ENCODE assay signal across 8 cellular contexts in genomic region chr20:63736893-63737689, GRCh38. TPM values are rescaled to one million over a fixed set of nuclear protein-coding genes. Genes with fewer than 3 reads are reported as not detected.
A peak's percentile ranks its signal among the peaks of the same experiment; 100 is the strongest.
DNase-seq lines count a peak whose midpoint lies in the region; ATAC-seq and TF ChIP-seq lines count a peak whose summit lies in the region.

No MANE protein-coding gene starts in this region.

- no peak overlapping the region for H3K23ac ChIP-seq in H9 (ENCODE audit: insufficient read length, low read depth, low read length)

- no peak overlapping the region for H2BK12ac ChIP-seq in H9 (ENCODE audit: insufficient read length, low read depth, low read length)

- no peak overlapping the region for H2AFZ ChIP-seq in H9 (ENCODE audit: low read length)

- H3K23me2 ChIP-seq in H9 (ENCODE audit: insufficient read length, low read depth, low read length, poor library complexity, severe bottlenecking): peaks cover 9% of the 10 kb centered on the region

- peaks cover 9 to 18% (median 10%) of the 10 kb centered on the region in 3 experiments; a peak in 6 of 7 replicates for H3K36me3 Mint-ChIP-seq in H9 (ENCODE audit: insufficient read depth in 1 of 3, low read depth in 3 of 3)
- peaks cover 11% of the 10 kb centered on the region for H3K36me3 Mint-ChIP-seq in activated CD4-positive, alpha-beta T cell treated with anti-CD3 and anti-CD28 coated beads for 36 hours (ENCODE audit: low read depth)
- peaks cover 23% of the 10 kb centered on the region for H3K36me3 Mint-ChIP-seq in stimulated activated effector memory CD8-positive, alpha-beta T cell treated with anti-CD3 and anti-CD28 coated beads, Interleukin-12 subunit alpha, Interleukin-12 subunit beta, amount 100 ng/mL, for 72 hours

- no peak overlapping the region for H3K4ac ChIP-seq in H9 (ENCODE audit: low read depth, low read length)

- H3K4me3 ChIP-seq in epithelial cell of esophagus (ENCODE audit: low read length) (no peak overlapping the region), thyroid gland (replicated peaks in 1 of 3) (no peak overlapping the region)

- intact Hi-C loops in activated CD4-positive, alpha-beta T cell treated with anti-CD3 and anti-CD28 coated beads for 36 hours (cut with DNase I, micrococcal nuclease): loop anchor here (1.0 to 10.0 kb wide), 6 partner anchors 40 to 300 kb away; partner anchors contain the start of genes C20orf204 (in 1 of the 2), SAMD10 (in 1 of the 2) and TNFRSF6B (in 1 of the 2)
- intact Hi-C loops in thyroid gland (cut with DNase I): no loop called here

- H3K79me1 ChIP-seq in H9 (ENCODE audit: insufficient read depth, low read depth, low read length, poor library complexity, severe bottlenecking): no peaks in the 10 kb centered on the region

- no peaks in the 10 kb centered on the region for H3K9me3 Mint-ChIP-seq in H9
- H3K9me3 Mint-ChIP-seq in activated CD4-positive, alpha-beta T cell treated with anti-CD3 and anti-CD28 coated beads for 36 hours (ENCODE audit: low read depth): no peaks in the 10 kb centered on the region
- no peaks in the 10 kb centered on the region for H3K9me3 Mint-ChIP-seq in stimulated activated effector memory CD8-positive, alpha-beta T cell treated with anti-CD3 and anti-CD28 coated beads, Interleukin-12 subunit alpha, Interleukin-12 subunit beta, amount 100 ng/mL, for 72 hours

- no peak for TF ChIP-seq CTCF in H9 (conservative IDR thresholded peaks at IDR 0.05)
- no peak for TF ChIP-seq CTCF in epithelial cell of esophagus (IDR thresholded peaks at IDR 0.05; ENCODE audit: insufficient read depth, low read depth, low read length, missing control alignments)
- TF ChIP-seq CTCF in thyroid gland (IDR thresholded peaks at IDR 0.05): no peak

- peaks cover 14 to 25% of the 10 kb centered on the region in 2 donors for H3K36me3 ChIP-seq in thyroid gland

- POLR2A ChIA-PET in activated CD4-positive, alpha-beta T cell treated with anti-CD3 and anti-CD28 coated beads for 36 hours (lab: Charles Lee): interaction anchor here (0.5 to 1.7 kb wide), 3 partner anchors 10 to 30 kb away, joined by 3 to 10 read pairs (median 3); partner anchors contain the start of genes ARFRP1 and ZGPAT

- no peak overlapping the region for H2BK5ac ChIP-seq in H9 (ENCODE audit: insufficient read length, low read length)

- no peak overlapping the region for H3K9ac ChIP-seq in H9 (ENCODE audit: extremely low read depth, insufficient read length, low read length)

- no peak overlapping the region for H4K91ac ChIP-seq in H9 (ENCODE audit: insufficient read length, low read depth, low read length)

- H3K9me3 ChIP-seq in H9 (ENCODE audit: control insufficient read depth, low read depth, low read length) (no peaks in the 10 kb centered on the region), thyroid gland (no peaks in the 10 kb centered on the region)

- H3K27ac ChIP-seq in H9 (ENCODE audit: insufficient read length, low read depth, low read length) (no peak overlapping the region), thyroid gland (no peak overlapping the region)

- no peaks in the 10 kb centered on the region; the same call in 1 of the 2 replicates for H3K27me3 Mint-ChIP-seq in H9 (ENCODE audit: low read depth)
- H3K27me3 Mint-ChIP-seq in activated CD4-positive, alpha-beta T cell treated with anti-CD3 and anti-CD28 coated beads for 36 hours: no peaks in the 10 kb centered on the region

- WGBS in H9 (ENCODE audit: extremely low coverage, insufficient read length, low lambda C conversion rate): no CpG with 5 or more reads among the region's 30 CpGs
- WGBS in thyroid gland, 2 donors: 83 to 100% methylated on average over 1 to 22 of the region's 30 CpGs

- no peak overlapping the region for H4K8ac ChIP-seq in H9 (replicated peaks; ENCODE audit: insufficient read length, low read depth, low read length)

- no peak overlapping the region for H3K14ac ChIP-seq in H9 (ENCODE audit: insufficient read depth, low read length)

- H2BK15ac ChIP-seq in H9 (ENCODE audit: low read depth, low read length): no peak overlapping the region

- no peak overlapping the region for H3K56ac ChIP-seq in H9 (ENCODE audit: insufficient read length, low read depth, low read length)

- DNase-seq in H9 (peak; percentile 57), epithelial cell of esophagus (ENCODE audit: low read depth) (peak; percentile 28), thyroid gland (no peak)
- DNase-seq in activated CD4-positive, alpha-beta T cell treated with anti-CD3 and anti-CD28 coated beads for 36 hours: peak; percentile 74
- peak; percentile 33 to 79 for DNase-seq in stimulated activated effector memory CD8-positive, alpha-beta T cell treated with anti-CD3 and anti-CD28 coated beads, Interleukin-12 subunit alpha, Interleukin-12 subunit beta, amount 100 ng/mL, for 72 hours (ENCODE audit: low spot score in 2 of 2)

- H3K4me3 Mint-ChIP-seq in H9: no peak overlapping the region
- H3K4me3 Mint-ChIP-seq in activated CD4-positive, alpha-beta T cell treated with anti-CD3 and anti-CD28 coated beads for 36 hours: peak overlapping the region; percentile 54
- H3K4me3 Mint-ChIP-seq in stimulated activated effector memory CD8-positive, alpha-beta T cell treated with anti-CD3 and anti-CD28 coated beads, Interleukin-12 subunit alpha, Interleukin-12 subunit beta, amount 100 ng/mL, for 72 hours: peak overlapping the region; percentile 76

- no peak overlapping the region for H4K5ac ChIP-seq in H9 (ENCODE audit: insufficient read length, low read depth, low read length)

- H3K4me2 ChIP-seq in H9 (ENCODE audit: insufficient read depth, insufficient read length, low read length): peak overlapping the region; percentile 37

- H2BK20ac ChIP-seq in H9 (ENCODE audit: low read depth, low read length, poor library complexity, severe bottlenecking): no peak overlapping the region

- H3K4me1 Mint-ChIP-seq in H9: peaks cover 0 to 2% of the 10 kb centered on the region in 2 experiments; a peak in 1 of 4 replicates
- peaks cover 21% of the 10 kb centered on the region for H3K4me1 Mint-ChIP-seq in activated CD4-positive, alpha-beta T cell treated with anti-CD3 and anti-CD28 coated beads for 36 hours
- H3K4me1 Mint-ChIP-seq in stimulated activated effector memory CD8-positive, alpha-beta T cell treated with anti-CD3 and anti-CD28 coated beads, Interleukin-12 subunit alpha, Interleukin-12 subunit beta, amount 100 ng/mL, for 72 hours: peaks cover 31% of the 10 kb centered on the region

- ATAC-seq in activated CD4-positive, alpha-beta T cell treated with anti-CD3 and anti-CD28 coated beads for 36 hours: peak; percentile 28
- ATAC-seq in stimulated activated effector memory CD8-positive, alpha-beta T cell treated with anti-CD3 and anti-CD28 coated beads, Interleukin-12 subunit alpha, Interleukin-12 subunit beta, amount 100 ng/mL, for 72 hours: peak; percentile 29
- ATAC-seq in HG03159 (IDR thresholded peaks at IDR 0.05; ENCODE audit: unreplicated experiment) (no peak), GM18520 (IDR thresholded peaks at IDR 0.05; ENCODE audit: unreplicated experiment) (no peak), HG03521 (IDR thresholded peaks at IDR 0.05; ENCODE audit: unreplicated experiment) (no peak)

- no peak overlapping the region for H3K18ac ChIP-seq in H9 (ENCODE audit: insufficient read length, low read depth, low read length)

- no peaks in the 10 kb centered on the region for H3K79me2 ChIP-seq in H9 (ENCODE audit: insufficient read depth, low read length)

- H3K27ac Mint-ChIP-seq in H9: no peak overlapping the region
- peak overlapping the region; percentile 34 for H3K27ac Mint-ChIP-seq in activated CD4-positive, alpha-beta T cell treated with anti-CD3 and anti-CD28 coated beads for 36 hours
- H3K27ac Mint-ChIP-seq in stimulated activated effector memory CD8-positive, alpha-beta T cell treated with anti-CD3 and anti-CD28 coated beads, Interleukin-12 subunit alpha, Interleukin-12 subunit beta, amount 100 ng/mL, for 72 hours: peak overlapping the region; percentile 91

- H3K27me3 ChIP-seq in H9 (ENCODE audit: insufficient read depth, low read length) (no peaks in the 10 kb centered on the region), thyroid gland (no peaks in the 10 kb centered on the region)

- H4K20me1 ChIP-seq in H9 (ENCODE audit: control insufficient read depth, insufficient read depth, insufficient read length): no peaks in the 10 kb centered on the region

- no peak overlapping the region for H3T11ph ChIP-seq in H9 (ENCODE audit: low read length)

- H3K4me1 ChIP-seq in H9 (ENCODE audit: insufficient read depth, low read length) (no peaks in the 10 kb centered on the region), thyroid gland (peaks cover 19 to 29% of the 10 kb centered on the region in 2 donors)

- no peak overlapping the region for H2BK120ac ChIP-seq in H9 (ENCODE audit: low read depth, low read length, poor library complexity, severe bottlenecking)

- H2AK5ac ChIP-seq in H9 (ENCODE audit: insufficient read length, low read length): no peak overlapping the region

- CTCF ChIA-PET in activated CD4-positive, alpha-beta T cell treated with anti-CD3 and anti-CD28 coated beads for 36 hours (lab: Charles Lee): interaction anchor here (0.5 to 1.4 kb wide), 5 partner anchors 12 to 110 kb away, joined by 3 to 14 read pairs (median 3); partner anchors contain the start of genes ARFRP1, GMEB2, RTEL1 and STMN3

- no peak for TF ChIP-seq POLR2A in thyroid gland (IDR thresholded peaks at IDR 0.05)

RNA-seq across cellular contexts. Expression of gene LIME1, which starts 0.6 kb away (rescaled TPM):
- 12.8 and 13.5 TPM in 2 replicates for total RNA-seq in H9 (2021)
- total RNA-seq in activated CD4-positive, alpha-beta T cell treated with anti-CD3 and anti-CD28 coated beads for 36 hours: 10 to 100 TPM in 1 of 2 experiments, 1 to 10 TPM in 1; 7.3 to 10.2 TPM
- 10 to 100 TPM in 2 of 4 donors, 1 to 10 TPM in 2; 8.7 to 25.0 (median 11.5) TPM for total RNA-seq in thyroid gland

RNA-seq across cellular contexts. Expression of gene SLC2A4RG, which starts 2.5 kb away (rescaled TPM):
- total RNA-seq in H9 (2021) (37.9 and 43.9 TPM in 2 replicates), thyroid gland (10 to 100 TPM; 26.0 to 55.9 (median 39.3) TPM)
- 10 to 100 TPM; 30.9 to 34.9 TPM for total RNA-seq in activated CD4-positive, alpha-beta T cell treated with anti-CD3 and anti-CD28 coated beads for 36 hours

RNA-seq across cellular contexts. Expression of gene ZGPAT, which starts 29.3 kb away (rescaled TPM):
- total RNA-seq in H9 (2021): 25.5 and 27.6 TPM in 2 replicates
- total RNA-seq in activated CD4-positive, alpha-beta T cell treated with anti-CD3 and anti-CD28 coated beads for 36 hours: 10 to 100 TPM; 15.3 to 21.9 TPM
- 10 to 100 TPM; 27.7 to 36.3 (median 30.0) TPM for total RNA-seq in thyroid gland

RNA-seq across cellular contexts. Expression of gene ARFRP1, which starts 29.3 kb away (rescaled TPM):
- total RNA-seq in H9 (2021) (39.5 and 42.7 TPM in 2 replicates), thyroid gland (10 to 100 TPM; 43.6 to 52.1 (median 46.7) TPM)
- total RNA-seq in activated CD4-positive, alpha-beta T cell treated with anti-CD3 and anti-CD28 coated beads for 36 hours: 10 to 100 TPM; 36.4 to 52.0 TPM

RNA-seq across cellular contexts. Expression of gene TNFRSF6B, which starts 40.6 kb away (rescaled TPM):
- total RNA-seq in H9 (2021) (0.86 TPM in 1 of 2 replicates, not detected in the other), thyroid gland (10 to 100 TPM in 2 of 4 donors, 1 to 10 TPM in 2; 6.7 to 15.5 (median 10.5) TPM)
- total RNA-seq in activated CD4-positive, alpha-beta T cell treated with anti-CD3 and anti-CD28 coated beads for 36 hours: 1 to 10 TPM in 1 of 2 experiments, under 1 TPM in 1; 0.21 to 1.7 TPM

Comparison
In these comparisons a context has a peak if more than half of its experiments do, and no peak if none do; other contexts are left out.
1. DNase-seq: peak in H9 (single experiment), activated CD4-positive, alpha-beta T cell treated with anti-CD3 and anti-CD28 coated beads for 36 hours (single experiment), epithelial cell of esophagus (single experiment) and stimulated activated effector memory CD8-positive, alpha-beta T cell treated with anti-CD3 and anti-CD28 coated beads, Interleukin-12 subunit alpha, Interleukin-12 subunit beta, amount 100 ng/mL, for 72 hours (2 of 2); none in thyroid gland (0 of 2).
2. H3K27ac Mint-ChIP-seq: peak in activated CD4-positive, alpha-beta T cell treated with anti-CD3 and anti-CD28 coated beads for 36 hours (single experiment) and stimulated activated effector memory CD8-positive, alpha-beta T cell treated with anti-CD3 and anti-CD28 coated beads, Interleukin-12 subunit alpha, Interleukin-12 subunit beta, amount 100 ng/mL, for 72 hours (single experiment); none in H9 (0 of 3).
3. H3K4me3 Mint-ChIP-seq: peak in activated CD4-positive, alpha-beta T cell treated with anti-CD3 and anti-CD28 coated beads for 36 hours (single experiment) and stimulated activated effector memory CD8-positive, alpha-beta T cell treated with anti-CD3 and anti-CD28 coated beads, Interleukin-12 subunit alpha, Interleukin-12 subunit beta, amount 100 ng/mL, for 72 hours (single experiment); none in H9 (0 of 2).
4. ATAC-seq: peak in activated CD4-positive, alpha-beta T cell treated with anti-CD3 and anti-CD28 coated beads for 36 hours (single experiment) and stimulated activated effector memory CD8-positive, alpha-beta T cell treated with anti-CD3 and anti-CD28 coated beads, Interleukin-12 subunit alpha, Interleukin-12 subunit beta, amount 100 ng/mL, for 72 hours (single experiment); none in HG03159 (single experiment), GM18520 (single experiment) and HG03521 (single experiment).